In the genomic region with DNA sequence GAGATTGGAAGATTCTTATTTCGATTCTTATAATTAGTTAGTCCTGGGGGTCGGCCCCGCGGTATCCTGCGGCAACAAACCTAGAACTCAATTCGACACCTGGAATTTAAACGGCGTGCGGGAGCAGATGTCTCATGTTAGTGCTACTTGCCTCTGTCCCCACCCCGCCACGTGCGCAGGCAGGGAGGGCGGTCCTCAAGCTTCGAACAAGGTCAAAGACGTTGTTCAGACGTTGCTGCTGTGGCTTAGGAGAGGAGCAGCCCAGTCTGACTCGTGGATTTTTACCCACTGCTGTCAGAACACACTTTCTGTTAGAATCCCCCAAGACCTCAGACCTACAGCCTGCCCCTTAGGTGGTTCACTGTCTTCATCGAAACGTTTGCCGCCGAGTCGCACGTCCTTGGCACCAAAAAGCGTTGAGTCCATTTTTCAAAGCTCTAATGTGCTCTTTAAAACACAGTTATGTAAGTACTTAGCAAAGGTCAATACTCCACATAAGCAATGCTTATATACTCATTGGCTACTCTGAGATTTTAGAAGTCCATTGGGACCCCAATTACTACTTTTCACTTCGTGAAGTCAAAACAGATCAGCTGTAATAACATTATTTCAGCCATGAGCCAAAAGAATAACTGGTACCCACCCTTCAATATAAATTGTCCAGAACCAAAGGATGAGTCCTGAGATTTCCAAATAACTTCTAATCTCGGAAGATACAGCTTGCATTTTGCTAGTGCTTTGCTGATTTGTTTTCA, we compare ENCODE assay signal across 1 cellular context.
TF ChIP-seq lines count a peak whose summit lies in the region.

No MANE protein-coding gene starts in this region.

TF ChIP-seq in K562, 482 proteins besides CTCF, POLR2A, EP300 and RAD21 (continued from another document and continues in another):
- TF ChIP-seq, protein P1, sequence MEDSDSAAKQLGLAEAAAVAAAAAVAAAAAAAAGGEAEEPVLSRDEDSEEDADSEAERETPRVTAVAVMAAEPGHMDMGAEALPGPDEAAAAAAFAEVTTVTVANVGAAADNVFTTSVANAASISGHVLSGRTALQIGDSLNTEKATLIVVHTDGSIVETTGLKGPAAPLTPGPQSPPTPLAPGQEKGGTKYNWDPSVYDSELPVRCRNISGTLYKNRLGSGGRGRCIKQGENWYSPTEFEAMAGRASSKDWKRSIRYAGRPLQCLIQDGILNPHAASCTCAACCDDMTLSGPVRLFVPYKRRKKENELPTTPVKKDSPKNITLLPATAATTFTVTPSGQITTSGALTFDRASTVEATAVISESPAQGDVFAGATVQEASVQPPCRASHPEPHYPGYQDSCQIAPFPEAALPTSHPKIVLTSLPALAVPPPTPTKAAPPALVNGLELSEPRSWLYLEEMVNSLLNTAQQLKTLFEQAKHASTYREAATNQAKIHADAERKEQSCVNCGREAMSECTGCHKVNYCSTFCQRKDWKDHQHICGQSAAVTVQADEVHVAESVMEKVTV (CRISPR knock-in tag; IDR thresholded peaks at IDR 0.05), result no peak
- TF ChIP-seq EWSR1 (IDR thresholded peaks at IDR 0.05; ENCODE audit: borderline replicate concordance, low read depth, partially characterized antibody) (no peak), GATA2 (CRISPR knock-in tag; IDR thresholded peaks at IDR 0.05) (peak; percentile 61), ZNF347 (CRISPR knock-in tag; IDR thresholded peaks at IDR 0.05; ENCODE audit: low read depth) (no peak), MECOM (CRISPR knock-in tag; IDR thresholded peaks at IDR 0.05) (peak; percentile 72; the same call in 1 of the 2 replicates), TAF7 (tag; IDR thresholded peaks at IDR 0.05) (peak; percentile 70), RBFOX2 (IDR thresholded peaks at IDR 0.05; ENCODE audit: low read depth, low read length) (no peak), ZNF644 (tag; IDR thresholded peaks at IDR 0.05; ENCODE audit: low read depth) (peak; percentile 67), PYGO2 (tag; IDR thresholded peaks at IDR 0.05) (peak; percentile 69; the same call in 1 of the 2 replicates), NFE2 (IDR thresholded peaks at IDR 0.05; ENCODE audit: low read depth) (peak; percentile 2; the same call in 1 of the 2 replicates), GATAD2B (IDR thresholded peaks at IDR 0.05; ENCODE audit: borderline replicate concordance) (peak; percentile 26; the same call in 1 of the 2 replicates), ATF1 (CRISPR knock-in tag; IDR thresholded peaks at IDR 0.05) (no peak), ATF1 (tag; IDR thresholded peaks at IDR 0.05) (no peak), SP2 (IDR thresholded peaks at IDR 0.05; ENCODE audit: extremely low read depth, low read depth, low read length, poor library complexity, severe bottlenecking) (no peak), ZFPM2 (CRISPR knock-in tag; IDR thresholded peaks at IDR 0.05) (0 out of 2 replicates have a peak, but pooled peaks have one; percentile 79), CCAR2 (IDR thresholded peaks at IDR 0.05; ENCODE audit: low read depth, low read length) (no peak), SRSF7 (optimal IDR thresholded peaks at IDR 0.05; ENCODE audit: low read depth, low read length) (no peak), RB1 (IDR thresholded peaks at IDR 0.05; ENCODE audit: low read depth) (peak; percentile 30), ZBTB17 (CRISPR knock-in tag; IDR thresholded peaks at IDR 0.05) (no peak; the same call in 1 of the 2 replicates), LEF1 (IDR thresholded peaks at IDR 0.05) (0 out of 2 replicates have a peak, but pooled peaks have one; percentile 23), MTA2 (IDR thresholded peaks at IDR 0.05; ENCODE audit: low read depth) (peak; percentile 20; the same call in 1 of the 2 replicates), ILF3 (IDR thresholded peaks at IDR 0.05; ENCODE audit: borderline replicate concordance) (peak; percentile 76; the same call in 1 of the 2 replicates), BMI1 (IDR thresholded peaks at IDR 0.05; ENCODE audit: low read length) (no peak), ZNF830 (CRISPR knock-in tag; IDR thresholded peaks at IDR 0.05) (no peak), NCOA2 (IDR thresholded peaks at IDR 0.05; ENCODE audit: partially characterized antibody in 2 of 2) (no peak), ADNP (tag; IDR thresholded peaks at IDR 0.05) (no peak), STAG1 (CRISPR knock-in tag; IDR thresholded peaks at IDR 0.05; ENCODE audit: borderline replicate concordance) (no peak), HSF4 (CRISPR knock-in tag; IDR thresholded peaks at IDR 0.05; ENCODE audit: borderline replicate concordance) (no peak), SREBF1 (IDR thresholded peaks at IDR 0.05; ENCODE audit: borderline replicate concordance, low read depth, low read length) (no peak), C11orf30 (IDR thresholded peaks at IDR 0.05; ENCODE audit: low read depth) (0 out of 2 replicates have a peak, but pooled peaks have one; percentile 3), U2AF2 (optimal IDR thresholded peaks at IDR 0.05; ENCODE audit: low read depth, low read length) (no peak), TAL1 (IDR thresholded peaks at IDR 0.05) (no peak), CBX5 (IDR thresholded peaks at IDR 0.05; ENCODE audit: borderline replicate concordance, low read depth) (0 out of 2 replicates have a peak, but pooled peaks have one; percentile 31), RBM25 (IDR thresholded peaks at IDR 0.05; ENCODE audit: low read depth, low read length, severe bottlenecking) (no peak)
- TF ChIP-seq, protein P2, sequence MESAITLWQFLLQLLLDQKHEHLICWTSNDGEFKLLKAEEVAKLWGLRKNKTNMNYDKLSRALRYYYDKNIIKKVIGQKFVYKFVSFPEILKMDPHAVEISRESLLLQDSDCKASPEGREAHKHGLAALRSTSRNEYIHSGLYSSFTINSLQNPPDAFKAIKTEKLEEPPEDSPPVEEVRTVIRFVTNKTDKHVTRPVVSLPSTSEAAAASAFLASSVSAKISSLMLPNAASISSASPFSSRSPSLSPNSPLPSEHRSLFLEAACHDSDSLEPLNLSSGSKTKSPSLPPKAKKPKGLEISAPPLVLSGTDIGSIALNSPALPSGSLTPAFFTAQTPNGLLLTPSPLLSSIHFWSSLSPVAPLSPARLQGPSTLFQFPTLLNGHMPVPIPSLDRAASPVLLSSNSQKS (CRISPR knock-in tag; IDR thresholded peaks at IDR 0.05), result no peak
- TF ChIP-seq, protein P3, sequence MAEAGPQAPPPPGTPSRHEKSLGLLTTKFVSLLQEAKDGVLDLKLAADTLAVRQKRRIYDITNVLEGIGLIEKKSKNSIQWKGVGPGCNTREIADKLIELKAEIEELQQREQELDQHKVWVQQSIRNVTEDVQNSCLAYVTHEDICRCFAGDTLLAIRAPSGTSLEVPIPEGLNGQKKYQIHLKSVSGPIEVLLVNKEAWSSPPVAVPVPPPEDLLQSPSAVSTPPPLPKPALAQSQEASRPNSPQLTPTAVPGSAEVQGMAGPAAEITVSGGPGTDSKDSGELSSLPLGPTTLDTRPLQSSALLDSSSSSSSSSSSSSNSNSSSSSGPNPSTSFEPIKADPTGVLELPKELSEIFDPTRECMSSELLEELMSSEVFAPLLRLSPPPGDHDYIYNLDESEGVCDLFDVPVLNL (CRISPR knock-in tag; IDR thresholded peaks at IDR 0.05; ENCODE audit: low read depth), result peak; percentile 88
- TF ChIP-seq, protein P4, sequence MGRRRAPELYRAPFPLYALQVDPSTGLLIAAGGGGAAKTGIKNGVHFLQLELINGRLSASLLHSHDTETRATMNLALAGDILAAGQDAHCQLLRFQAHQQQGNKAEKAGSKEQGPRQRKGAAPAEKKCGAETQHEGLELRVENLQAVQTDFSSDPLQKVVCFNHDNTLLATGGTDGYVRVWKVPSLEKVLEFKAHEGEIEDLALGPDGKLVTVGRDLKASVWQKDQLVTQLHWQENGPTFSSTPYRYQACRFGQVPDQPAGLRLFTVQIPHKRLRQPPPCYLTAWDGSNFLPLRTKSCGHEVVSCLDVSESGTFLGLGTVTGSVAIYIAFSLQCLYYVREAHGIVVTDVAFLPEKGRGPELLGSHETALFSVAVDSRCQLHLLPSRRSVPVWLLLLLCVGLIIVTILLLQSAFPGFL (CRISPR knock-in tag; IDR thresholded peaks at IDR 0.05), result no peak
- TF ChIP-seq, protein P5, sequence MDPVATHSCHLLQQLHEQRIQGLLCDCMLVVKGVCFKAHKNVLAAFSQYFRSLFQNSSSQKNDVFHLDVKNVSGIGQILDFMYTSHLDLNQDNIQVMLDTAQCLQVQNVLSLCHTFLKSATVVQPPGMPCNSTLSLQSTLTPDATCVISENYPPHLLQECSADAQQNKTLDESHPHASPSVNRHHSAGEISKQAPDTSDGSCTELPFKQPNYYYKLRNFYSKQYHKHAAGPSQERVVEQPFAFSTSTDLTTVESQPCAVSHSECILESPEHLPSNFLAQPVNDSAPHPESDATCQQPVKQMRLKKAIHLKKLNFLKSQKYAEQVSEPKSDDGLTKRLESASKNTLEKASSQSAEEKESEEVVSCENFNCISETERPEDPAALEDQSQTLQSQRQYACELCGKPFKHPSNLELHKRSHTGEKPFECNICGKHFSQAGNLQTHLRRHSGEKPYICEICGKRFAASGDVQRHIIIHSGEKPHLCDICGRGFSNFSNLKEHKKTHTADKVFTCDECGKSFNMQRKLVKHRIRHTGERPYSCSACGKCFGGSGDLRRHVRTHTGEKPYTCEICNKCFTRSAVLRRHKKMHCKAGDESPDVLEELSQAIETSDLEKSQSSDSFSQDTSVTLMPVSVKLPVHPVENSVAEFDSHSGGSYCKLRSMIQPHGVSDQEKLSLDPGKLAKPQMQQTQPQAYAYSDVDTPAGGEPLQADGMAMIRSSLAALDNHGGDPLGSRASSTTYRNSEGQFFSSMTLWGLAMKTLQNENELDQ (CRISPR knock-in tag; IDR thresholded peaks at IDR 0.05; ENCODE audit: borderline replicate concordance), result peak; percentile 98
- TF ChIP-seq, protein P6, sequence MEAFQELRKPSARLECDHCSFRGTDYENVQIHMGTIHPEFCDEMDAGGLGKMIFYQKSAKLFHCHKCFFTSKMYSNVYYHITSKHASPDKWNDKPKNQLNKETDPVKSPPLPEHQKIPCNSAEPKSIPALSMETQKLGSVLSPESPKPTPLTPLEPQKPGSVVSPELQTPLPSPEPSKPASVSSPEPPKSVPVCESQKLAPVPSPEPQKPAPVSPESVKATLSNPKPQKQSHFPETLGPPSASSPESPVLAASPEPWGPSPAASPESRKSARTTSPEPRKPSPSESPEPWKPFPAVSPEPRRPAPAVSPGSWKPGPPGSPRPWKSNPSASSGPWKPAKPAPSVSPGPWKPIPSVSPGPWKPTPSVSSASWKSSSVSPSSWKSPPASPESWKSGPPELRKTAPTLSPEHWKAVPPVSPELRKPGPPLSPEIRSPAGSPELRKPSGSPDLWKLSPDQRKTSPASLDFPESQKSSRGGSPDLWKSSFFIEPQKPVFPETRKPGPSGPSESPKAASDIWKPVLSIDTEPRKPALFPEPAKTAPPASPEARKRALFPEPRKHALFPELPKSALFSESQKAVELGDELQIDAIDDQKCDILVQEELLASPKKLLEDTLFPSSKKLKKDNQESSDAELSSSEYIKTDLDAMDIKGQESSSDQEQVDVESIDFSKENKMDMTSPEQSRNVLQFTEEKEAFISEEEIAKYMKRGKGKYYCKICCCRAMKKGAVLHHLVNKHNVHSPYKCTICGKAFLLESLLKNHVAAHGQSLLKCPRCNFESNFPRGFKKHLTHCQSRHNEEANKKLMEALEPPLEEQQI (IDR thresholded peaks at IDR 0.05), result peak; percentile 82
- TF ChIP-seq, protein P7, sequence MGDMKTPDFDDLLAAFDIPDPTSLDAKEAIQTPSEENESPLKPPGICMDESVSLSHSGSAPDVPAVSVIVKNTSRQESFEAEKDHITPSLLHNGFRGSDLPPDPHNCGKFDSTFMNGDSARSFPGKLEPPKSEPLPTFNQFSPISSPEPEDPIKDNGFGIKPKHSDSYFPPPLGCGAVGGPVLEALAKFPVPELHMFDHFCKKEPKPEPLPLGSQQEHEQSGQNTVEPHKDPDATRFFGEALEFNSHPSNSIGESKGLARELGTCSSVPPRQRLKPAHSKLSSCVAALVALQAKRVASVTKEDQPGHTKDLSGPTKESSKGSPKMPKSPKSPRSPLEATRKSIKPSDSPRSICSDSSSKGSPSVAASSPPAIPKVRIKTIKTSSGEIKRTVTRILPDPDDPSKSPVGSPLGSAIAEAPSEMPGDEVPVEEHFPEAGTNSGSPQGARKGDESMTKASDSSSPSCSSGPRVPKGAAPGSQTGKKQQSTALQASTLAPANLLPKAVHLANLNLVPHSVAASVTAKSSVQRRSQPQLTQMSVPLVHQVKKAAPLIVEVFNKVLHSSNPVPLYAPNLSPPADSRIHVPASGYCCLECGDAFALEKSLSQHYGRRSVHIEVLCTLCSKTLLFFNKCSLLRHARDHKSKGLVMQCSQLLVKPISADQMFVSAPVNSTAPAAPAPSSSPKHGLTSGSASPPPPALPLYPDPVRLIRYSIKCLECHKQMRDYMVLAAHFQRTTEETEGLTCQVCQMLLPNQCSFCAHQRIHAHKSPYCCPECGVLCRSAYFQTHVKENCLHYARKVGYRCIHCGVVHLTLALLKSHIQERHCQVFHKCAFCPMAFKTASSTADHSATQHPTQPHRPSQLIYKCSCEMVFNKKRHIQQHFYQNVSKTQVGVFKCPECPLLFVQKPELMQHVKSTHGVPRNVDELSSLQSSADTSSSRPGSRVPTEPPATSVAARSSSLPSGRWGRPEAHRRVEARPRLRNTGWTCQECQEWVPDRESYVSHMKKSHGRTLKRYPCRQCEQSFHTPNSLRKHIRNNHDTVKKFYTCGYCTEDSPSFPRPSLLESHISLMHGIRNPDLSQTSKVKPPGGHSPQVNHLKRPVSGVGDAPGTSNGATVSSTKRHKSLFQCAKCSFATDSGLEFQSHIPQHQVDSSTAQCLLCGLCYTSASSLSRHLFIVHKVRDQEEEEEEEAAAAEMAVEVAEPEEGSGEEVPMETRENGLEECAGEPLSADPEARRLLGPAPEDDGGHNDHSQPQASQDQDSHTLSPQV (IDR thresholded peaks at IDR 0.05), result peak; percentile 98
- TF ChIP-seq, protein P8, sequence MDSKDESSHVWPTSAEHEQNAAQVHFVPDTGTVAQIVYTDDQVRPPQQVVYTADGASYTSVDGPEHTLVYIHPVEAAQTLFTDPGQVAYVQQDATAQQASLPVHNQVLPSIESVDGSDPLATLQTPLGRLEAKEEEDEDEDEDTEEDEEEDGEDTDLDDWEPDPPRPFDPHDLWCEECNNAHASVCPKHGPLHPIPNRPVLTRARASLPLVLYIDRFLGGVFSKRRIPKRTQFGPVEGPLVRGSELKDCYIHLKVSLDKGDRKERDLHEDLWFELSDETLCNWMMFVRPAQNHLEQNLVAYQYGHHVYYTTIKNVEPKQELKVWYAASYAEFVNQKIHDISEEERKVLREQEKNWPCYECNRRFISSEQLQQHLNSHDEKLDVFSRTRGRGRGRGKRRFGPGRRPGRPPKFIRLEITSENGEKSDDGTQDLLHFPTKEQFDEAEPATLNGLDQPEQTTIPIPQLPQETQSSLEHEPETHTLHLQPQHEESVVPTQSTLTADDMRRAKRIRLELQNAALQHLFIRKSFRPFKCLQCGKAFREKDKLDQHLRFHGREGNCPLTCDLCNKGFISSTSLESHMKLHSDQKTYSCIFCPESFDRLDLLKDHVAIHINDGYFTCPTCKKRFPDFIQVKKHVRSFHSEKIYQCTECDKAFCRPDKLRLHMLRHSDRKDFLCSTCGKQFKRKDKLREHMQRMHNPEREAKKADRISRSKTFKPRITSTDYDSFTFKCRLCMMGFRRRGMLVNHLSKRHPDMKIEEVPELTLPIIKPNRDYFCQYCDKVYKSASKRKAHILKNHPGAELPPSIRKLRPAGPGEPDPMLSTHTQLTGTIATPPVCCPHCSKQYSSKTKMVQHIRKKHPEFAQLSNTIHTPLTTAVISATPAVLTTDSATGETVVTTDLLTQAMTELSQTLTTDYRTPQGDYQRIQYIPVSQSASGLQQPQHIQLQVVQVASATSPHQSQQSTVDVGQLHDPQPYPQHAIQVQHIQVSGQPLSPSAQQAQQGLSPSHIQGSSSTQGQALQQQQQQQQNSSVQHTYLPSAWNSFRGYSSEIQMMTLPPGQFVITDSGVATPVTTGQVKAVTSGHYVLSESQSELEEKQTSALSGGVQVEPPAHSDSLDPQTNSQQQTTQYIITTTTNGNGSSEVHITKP (IDR thresholded peaks at IDR 0.05; ENCODE audit: partially characterized antibody), result no peak
- TF ChIP-seq, protein P9, sequence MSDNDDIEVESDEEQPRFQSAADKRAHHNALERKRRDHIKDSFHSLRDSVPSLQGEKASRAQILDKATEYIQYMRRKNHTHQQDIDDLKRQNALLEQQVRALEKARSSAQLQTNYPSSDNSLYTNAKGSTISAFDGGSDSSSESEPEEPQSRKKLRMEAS (CRISPR knock-in tag; IDR thresholded peaks at IDR 0.05), result peak; percentile 100
